Comparison of ENCODE assay signal across 31 cellular contexts in the genomic region with DNA sequence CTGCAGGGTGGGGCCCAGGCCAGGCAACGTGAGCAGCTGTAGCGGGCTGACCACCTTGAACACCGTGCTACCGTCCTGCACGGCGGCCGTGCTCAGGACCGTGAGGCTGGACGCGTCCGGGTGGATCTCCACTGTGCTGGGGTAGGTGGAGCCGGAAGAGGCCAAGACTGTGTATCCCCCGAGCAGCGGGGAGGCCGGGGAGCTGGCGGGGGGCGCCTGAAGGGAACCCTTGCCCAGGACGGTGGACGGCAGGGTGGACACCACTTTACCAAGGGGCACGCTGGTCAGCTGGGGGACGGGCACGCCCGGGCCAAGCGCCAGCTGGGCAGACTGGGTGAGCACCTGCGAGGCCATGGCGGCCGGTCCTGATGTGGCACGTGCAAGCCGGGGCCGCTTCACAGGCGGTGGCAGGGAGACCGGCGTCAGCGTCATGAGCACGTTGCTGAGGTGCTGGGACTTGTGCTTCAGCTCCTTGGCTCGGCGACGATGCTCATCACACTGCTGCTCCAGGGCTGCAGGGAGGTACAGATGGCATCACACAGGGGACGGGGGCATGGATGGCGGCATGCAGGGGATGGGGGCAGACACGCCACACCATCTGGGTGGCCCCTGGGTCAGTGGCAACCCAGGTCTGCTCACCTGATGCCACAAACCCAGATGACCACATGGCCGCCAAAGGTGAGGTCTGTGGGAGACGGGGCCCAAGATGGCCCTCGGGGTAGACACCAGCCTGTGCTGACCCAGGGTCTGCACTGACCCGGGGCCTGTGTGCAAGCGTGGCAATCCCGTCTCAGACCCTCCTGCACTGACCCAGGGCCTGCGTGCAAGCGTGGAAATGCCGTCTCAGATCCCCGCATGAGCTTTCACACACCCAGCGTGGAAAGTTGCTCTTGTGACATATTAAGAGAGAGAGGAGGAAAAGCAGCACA. TPM values are rescaled to one million over a fixed set of nuclear protein-coding genes. Genes with fewer than 3 reads are reported as not detected.
DNase-seq lines count a peak whose midpoint lies in the region; ATAC-seq, FAIRE-seq and TF ChIP-seq lines count a peak whose summit lies in the region.
"Had no signal": no experiment of that assay in that cellular context is flagged by ENCODE, and none has a peak within 500 bp of the region (broad histone marks: within the 10 kb centered on the region; RNA-seq: fewer than 3 reads in every experiment).

No MANE protein-coding gene starts in this region.

- H3K36me3 Mint-ChIP-seq in endothelial cell (ENCODE audit: low read depth, unreplicated experiment): peaks cover 13% of the 10 kb centered on the region

- peaks cover 2% of the 10 kb centered on the region for H3K4me1 Mint-ChIP-seq in endothelial cell (ENCODE audit: unreplicated experiment)

- H3K4me3 ChIP-seq in breast epithelium: peak overlapping the region in 1 of 3 donors; percentile 41
- H3K4me3 ChIP-seq in mammary epithelial cell (replicated peaks in 1 of 3; ENCODE audit: insufficient read depth in 1 of 3, low read depth in 2 of 3, low read length in 3 of 3): no peak overlapping the region
- H3K4me3 ChIP-seq: gastroesophageal sphincter, suprapubic skin, upper lobe of right lung had no signal

- H3K27me3 Mint-ChIP-seq in endothelial cell (ENCODE audit: unreplicated experiment): peaks cover 10% of the 10 kb centered on the region
- H3K27me3 Mint-ChIP-seq: activated naive CD4-positive, alpha-beta T cell treated with anti-CD3 and anti-CD28 coated beads, Interleukin-2, amount 50 U/mL, for 24 hours; CD4-positive, alpha-beta T cell had no signal

- CTCF ChIA-PET in mammary epithelial cell (lab: Charles Lee; ENCODE audit: low non-redundant PET): no interaction called here

- DNase-seq in breast epithelium (ENCODE audit: low spot score in 2 of 2) (no peak), mammary epithelial cell (no peak), endothelial cell (ENCODE audit: low spot score) (no peak), urothelium cell line (ENCODE audit: low spot score) (no peak), T1000 (lab: John Stamatoyannopoulos, UW) (no peak)
- DNase-seq: activated CD4-positive, alpha-beta T cell treated with anti-CD3 and anti-CD28 coated beads for 48 hours; amniotic stem cell; brain microvascular endothelial cell; CD4-positive, alpha-beta T cell; DND-41; effector CD4-positive, alpha-beta T cell; GF-D8; mesendoderm; MV-4-11; NCI-H1436 treated with DMSO at 0.1 percent for 48 hours; NCI-H2081 treated with DMSO at 0.1 percent for 48 hours; NCI-H345; stimulated activated CD4-positive, alpha-beta T cell treated with anti-CD3 and anti-CD28 coated beads, Interleukin-1b, Interleukin-23, amount 100 ng/mL, for 48 hours; stimulated activated naive CD4-positive, alpha-beta T cell treated with Interleukin-2 at 50 U/mL for 16 hours; T-helper 9 cell; upper lobe of right lung; WERI-Rb-1 had no signal

- no peaks in the 10 kb centered on the region for H4K20me1 ChIP-seq in mammary epithelial cell (ENCODE audit: insufficient read depth, low read length)

- intact Hi-C loops in breast epithelium (cut with DNase I; ENCODE audit: low total_unique reads) (no loop called here), mammary epithelial cell (cut with micrococcal nuclease) (no loop called here)

- in situ Hi-C loops in mammary epithelial cell (cut with MboI; ENCODE audit: low sequenced_read_pairs in 2 of 2): no loop called here

- no peak overlapping the region for H3K9ac ChIP-seq in mammary epithelial cell (ENCODE audit: insufficient read depth, low read length)

- H3K27ac Mint-ChIP-seq in endothelial cell (ENCODE audit: unreplicated experiment): peak overlapping the region; percentile 36
- H3K27ac Mint-ChIP-seq: activated naive CD4-positive, alpha-beta T cell treated with anti-CD3 and anti-CD28 coated beads, Interleukin-2, amount 50 U/mL, for 24 hours; CD4-positive, alpha-beta T cell had no signal

- no peaks in the 10 kb centered on the region for H3K36me3 ChIP-seq in breast epithelium
- H3K36me3 ChIP-seq in mammary epithelial cell (ENCODE audit: insufficient read depth, low read length): peaks cover 4% of the 10 kb centered on the region

- H3K27me3 ChIP-seq in breast epithelium (no peaks in the 10 kb centered on the region), mammary epithelial cell (ENCODE audit: insufficient read depth, low read length) (no peaks in the 10 kb centered on the region)
- H3K27me3 ChIP-seq: brain microvascular endothelial cell, gastroesophageal sphincter, suprapubic skin, upper lobe of right lung had no signal

- dilution Hi-C loops in mammary epithelial cell (cut with HindIII; ENCODE audit: low sequenced_read_pairs): loop anchor here (5.0 to 10.0 kb wide), 3 partner anchors 56 to 554 kb away; a partner anchor contains a TSS

- H3K27ac ChIP-seq in breast epithelium (peak overlapping the region; percentile 45 to 75), mammary epithelial cell (ENCODE audit: insufficient read depth, low read depth, low read length) (no peak overlapping the region)
- H3K27ac ChIP-seq: 22Rv1, brain microvascular endothelial cell, gastroesophageal sphincter, suprapubic skin, upper lobe of right lung, WERI-Rb-1 had no signal

- no peaks in the 10 kb centered on the region for H3K9me3 Mint-ChIP-seq in endothelial cell (ENCODE audit: unreplicated experiment)
- H3K9me3 Mint-ChIP-seq: activated naive CD4-positive, alpha-beta T cell treated with anti-CD3 and anti-CD28 coated beads, Interleukin-2, amount 50 U/mL, for 24 hours; CD4-positive, alpha-beta T cell; neural crest cell had no signal

- no TSS peak for BruUV-seq in mammary epithelial cell (replicated peaks; lab: Mats Ljungman, UMichigan)

- TF ChIP-seq CTCF in breast epithelium (IDR thresholded peaks at IDR 0.05) (no peak), mammary epithelial cell (conservative IDR thresholded peaks at IDR 0.05 in 1 of 2, IDR thresholded peaks at IDR 0.05 in 1 of 2; ENCODE audit: extremely low read depth in 1 of 2, insufficient read depth in 1 of 2, low read depth in 1 of 2, low read length in 2 of 2) (no peak), endothelial cell (IDR thresholded peaks at IDR 0.05; ENCODE audit: unreplicated experiment) (no peak)

- TF ChIP-seq POLR2A in breast epithelium (IDR thresholded peaks at IDR 0.05): no peak

- H3K4me2 ChIP-seq in mammary epithelial cell (ENCODE audit: insufficient read depth, low read depth, low read length): no peak overlapping the region

- peak overlapping the region; percentile 51 for H3K4me3 Mint-ChIP-seq in endothelial cell (ENCODE audit: unreplicated experiment)
- H3K4me3 Mint-ChIP-seq: activated naive CD4-positive, alpha-beta T cell treated with anti-CD3 and anti-CD28 coated beads, Interleukin-2, amount 50 U/mL, for 24 hours; CD4-positive, alpha-beta T cell; neural crest cell had no signal

- no peaks in the 10 kb centered on the region for H3K79me2 ChIP-seq in mammary epithelial cell (ENCODE audit: insufficient read depth, low read length)

- H3K4me1 ChIP-seq in breast epithelium (no peaks in the 10 kb centered on the region), mammary epithelial cell (ENCODE audit: insufficient read depth, low read length) (peaks cover 9% of the 10 kb centered on the region)
- H3K4me1 ChIP-seq: upper lobe of right lung had no signal

- no peaks in the 10 kb centered on the region for H3K9me3 ChIP-seq in breast epithelium
- no peaks in the 10 kb centered on the region for H3K9me3 ChIP-seq in mammary epithelial cell (replicated peaks; ENCODE audit: insufficient read depth, low read length)
- H3K9me3 ChIP-seq: gastroesophageal sphincter, suprapubic skin, upper lobe of right lung had no signal

- WGBS in mammary epithelial cell (ENCODE audit: low coverage, missing lambda C conversion rate): 94% methylated on average over 28 of the region's 52 CpGs

- peak; percentile 23 for FAIRE-seq in urothelium cell line (lab: Jason Lieb, UNC)

- no peak for ATAC-seq in HG03159 (IDR thresholded peaks at IDR 0.05; ENCODE audit: unreplicated experiment)
- ATAC-seq: gastroesophageal sphincter, left lobe of liver, Panc1, upper lobe of right lung had no signal

- no peak overlapping the region for H2AFZ ChIP-seq in mammary epithelial cell (ENCODE audit: low read depth, low read length)

RNA-seq across cellular contexts. Expression of a gene that starts 16.4 kb away (rescaled TPM):
- total RNA-seq in breast epithelium (10 to 100 TPM in 2 of 3 donors, 1 to 10 TPM in 1; 9.9 to 22.6 (median 20.3) TPM), mammary epithelial cell (10 to 100 TPM; 19.0 to 27.7 TPM), endothelial cell (ENCODE audit: unreplicated experiment) (15.3 TPM)
- polyA plus RNA-seq in mammary epithelial cell: 5.0 TPM
- 39.5 TPM for polyA minus RNA-seq in mammary epithelial cell

RNA-seq across cellular contexts. Expression of a gene that starts 36.4 kb away (rescaled TPM):
- total RNA-seq in breast epithelium (10 to 100 TPM in 2 of 3 donors, 1 to 10 TPM in 1; 6.6 to 11.0 (median 10.2) TPM), mammary epithelial cell (10 to 100 TPM in 1 of 2 donors, 1 to 10 TPM in 1; 9.3 to 12.8 TPM), endothelial cell (ENCODE audit: unreplicated experiment) (11.2 TPM)
- 8.3 TPM for polyA plus RNA-seq in mammary epithelial cell
- 9.4 TPM for polyA minus RNA-seq in mammary epithelial cell

RNA-seq across cellular contexts. Expression of a gene that starts 36.5 kb away (rescaled TPM):
- total RNA-seq in breast epithelium (under 1 TPM; 0.29 to 0.33 (median 0.32) TPM), mammary epithelial cell (under 1 TPM; under 0.01 to 0.45 TPM), endothelial cell (ENCODE audit: unreplicated experiment) (1.3 TPM)
- 0.60 TPM for polyA plus RNA-seq in mammary epithelial cell
- polyA minus RNA-seq in mammary epithelial cell: not detected
- total RNA-seq: left lobe of liver had no signal

RNA-seq across cellular contexts. Expression of a gene that starts 42.9 kb away (rescaled TPM):
- total RNA-seq in breast epithelium (under 1 TPM in 2 of 3 donors, not detected in 1; 0.59 to 0.66 TPM), mammary epithelial cell (under 1 TPM in 1 of 2 donors, not detected in 1; under 0.01 TPM), endothelial cell (ENCODE audit: unreplicated experiment) (not detected)
- 0.16 TPM for polyA plus RNA-seq in mammary epithelial cell
- not detected for polyA minus RNA-seq in mammary epithelial cell
- total RNA-seq: CD4-positive, alpha-beta T cell; gastroesophageal sphincter; left lobe of liver; LHCN-M2; neural crest cell; upper lobe of right lung had no signal

RNA-seq across cellular contexts. Expression of a gene that starts 53.3 kb away (rescaled TPM):
- total RNA-seq in breast epithelium (1 to 10 TPM in 1 of 3 donors, under 1 TPM in 2; 0.16 to 2.3 (median 0.88) TPM), mammary epithelial cell (1 to 10 TPM in 1 of 2 donors, under 1 TPM in 1; 0.83 to 1.1 TPM), endothelial cell (ENCODE audit: unreplicated experiment) (not detected)
- polyA plus RNA-seq in mammary epithelial cell: 0.29 TPM
- 0.72 TPM for polyA minus RNA-seq in mammary epithelial cell
- total RNA-seq: neural crest cell had no signal
